8 cellular contexts compared by ENCODE assay signal in the genomic region with DNA sequence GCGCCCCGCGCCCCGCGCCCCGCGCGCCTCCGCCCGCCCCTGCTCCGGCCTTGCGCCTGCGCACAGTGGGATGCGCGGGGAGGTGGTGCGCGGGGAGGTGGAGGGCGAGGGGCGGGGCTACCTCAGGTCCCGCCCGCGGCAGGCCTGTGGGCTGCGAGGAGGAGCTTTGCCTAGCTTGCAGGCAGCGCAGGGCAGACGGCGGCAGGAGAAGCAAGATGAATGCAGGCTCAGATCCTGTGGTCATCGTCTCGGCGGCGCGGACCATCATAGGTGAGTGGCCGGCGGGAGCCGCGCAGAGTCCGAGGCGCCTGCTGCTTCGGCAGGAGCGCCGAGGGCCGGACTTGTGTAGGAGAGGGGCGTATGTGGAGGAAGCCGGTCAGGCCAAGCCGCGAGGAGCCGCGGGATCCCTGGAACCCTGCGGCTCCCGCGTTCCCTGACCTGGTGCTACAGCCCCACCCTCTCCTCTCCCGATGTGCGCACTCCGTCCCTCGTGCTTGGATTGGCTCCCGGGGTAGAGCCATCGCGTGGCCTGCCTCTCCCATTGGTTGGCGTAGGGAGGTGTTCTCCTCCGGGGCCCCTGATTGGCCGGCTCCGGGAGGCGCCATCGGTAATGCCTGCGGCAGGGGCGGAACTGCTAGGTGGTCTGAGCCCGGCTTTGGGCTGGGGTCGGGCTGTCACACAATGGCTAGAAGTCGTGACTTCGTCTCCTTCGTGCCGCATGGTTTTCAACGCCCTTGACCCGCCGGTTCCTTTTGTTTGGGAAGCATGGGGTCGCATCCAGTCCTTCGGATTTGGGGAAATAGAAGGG. TPM values are rescaled to one million over a fixed set of nuclear protein-coding genes. Genes with fewer than 3 reads are reported as not detected.
DNase-seq lines count a peak whose midpoint lies in the region; ATAC-seq and TF ChIP-seq lines count a peak whose summit lies in the region.

ACAT2 (plus strand) TSS at position 173 of the 808 bp plus-strand sequence; CDS start at position 216, 43 bp downstream.

- ATAC-seq in GM18498 (IDR thresholded peaks at IDR 0.05; ENCODE audit: unreplicated experiment), result peak; percentile 97
- peak; percentile 96 for ATAC-seq in HG02885 (IDR thresholded peaks at IDR 0.05; ENCODE audit: poor library complexity, unreplicated experiment)

- no peaks in the 10 kb centered on the region for H3K9me3 ChIP-seq in adrenal gland (replicated peaks in 1 of 3)

- WGBS in adrenal gland, 4 donors, result 0% methylated on average over 2 to 76 of the region's 76 CpGs

- intact Hi-C loops in T-helper 1 cell treated with Interleukin-12 subunit alpha and Interleukin-12 subunit beta and Interleukin-4 antibody, amounts not matched to agents 30 ng/mL and 1 ng/mL, for 36 hours (cut with micrococcal nuclease), result loop anchor here (1.0 to 2.0 kb wide), 8 partner anchors 27 to 1231 kb away; partner anchors contain the start of genes TCP1 and WTAP
- intact Hi-C loops in adrenal gland (cut with DNase I), result loop anchor here in 1 of 2 donors (10.0 kb wide), 1 partner anchor 67 kb away; the partner anchor contains the start of gene SOD2
- intact Hi-C loops in cardiac septum (cut with DNase I), result loop anchor here (2.0 kb wide), 2 partner anchors 27 to 35 kb away; partner anchors contain the start of genes TCP1 and WTAP

- no peaks in the 10 kb centered on the region for H3K9me3 Mint-ChIP-seq in type B pancreatic cell

- peak in 1 of 2 donors; percentile 70 for TF ChIP-seq POLR2A in adrenal gland (IDR thresholded peaks at IDR 0.05)

- DNase-seq in NCI-H1694 (lab: John Stamatoyannopoulos, UW) (peak; percentile 79), adrenal gland (peak; percentile 95 to 98 (median 97)), cardiac septum (ENCODE audit: low spot score) (peak; percentile 98), pons (ENCODE audit: low spot score) (peak; percentile 98), type B pancreatic cell (ENCODE audit: extremely low spot score, unreplicated experiment) (peak; percentile 94)

- H3K27me3 Mint-ChIP-seq in type B pancreatic cell, result no peaks in the 10 kb centered on the region

- no peaks in the 10 kb centered on the region for H3K27me3 ChIP-seq in adrenal gland

- peak within 1 kb of the TSS; percentile 30 to 91 (median 74) for H3K4me3 ChIP-seq in adrenal gland

- H3K36me3 ChIP-seq in adrenal gland (replicated peaks in 1 of 2), result peaks cover 0 to 26% of the 10 kb centered on the region in 2 donors

- peak within 1 kb of the TSS; percentile 99 to 100 (median 99) for H3K27ac ChIP-seq in adrenal gland

- peaks cover 30% of the 10 kb centered on the region for H3K36me3 Mint-ChIP-seq in type B pancreatic cell

- H3K27ac Mint-ChIP-seq in type B pancreatic cell, result peak within 1 kb of the TSS; percentile 97

- TF ChIP-seq CTCF in adrenal gland (IDR thresholded peaks at IDR 0.05) (peak in 4 of 6 experiments; percentile 9 to 48 (median 34)), type B pancreatic cell (conservative IDR thresholded peaks at IDR 0.05) (no peak)

- H3K4me1 Mint-ChIP-seq in type B pancreatic cell (ENCODE audit: unreplicated experiment), result peaks cover 16% of the 10 kb centered on the region

- H3K4me1 ChIP-seq in adrenal gland (replicated peaks in 1 of 2), result peaks cover 6 to 24% of the 10 kb centered on the region in 2 donors

- peak within 1 kb of the TSS; percentile 95 for H3K4me3 Mint-ChIP-seq in type B pancreatic cell

RNA-seq across cellular contexts. Expression of gene ACAT2, which starts in this region (rescaled TPM):
- 61.9 and 65.6 TPM in 2 replicates for total RNA-seq in T-helper 1 cell treated with Interleukin-12 subunit alpha and Interleukin-12 subunit beta and Interleukin-4 antibody, amounts not matched to agents 30 ng/mL and 1 ng/mL, for 36 hours
- total RNA-seq in adrenal gland (100 to 1,000 TPM in 1 of 8 donors, 10 to 100 TPM in 6, 1 to 10 TPM in 1; 8.7 to 163 (median 15.0) TPM), cardiac septum (8.7 TPM), type B pancreatic cell (ENCODE audit: low replicate concordance) (38.4 and 67.4 TPM in 2 replicates)
- 100 to 1,000 TPM in 1 of 3 donors, 10 to 100 TPM in 2; 10.1 to 305 (median 17.4) TPM for polyA plus RNA-seq in adrenal gland

Comparison
In these comparisons a context has a peak if more than half of its experiments do, and no peak if none do; other contexts are left out.
1. Peak in every context shown above with its lines: DNase-seq, ATAC-seq, H3K4me3 ChIP-seq and H3K27ac ChIP-seq.